27 cellular contexts compared by ENCODE assay signal in the genomic region with DNA sequence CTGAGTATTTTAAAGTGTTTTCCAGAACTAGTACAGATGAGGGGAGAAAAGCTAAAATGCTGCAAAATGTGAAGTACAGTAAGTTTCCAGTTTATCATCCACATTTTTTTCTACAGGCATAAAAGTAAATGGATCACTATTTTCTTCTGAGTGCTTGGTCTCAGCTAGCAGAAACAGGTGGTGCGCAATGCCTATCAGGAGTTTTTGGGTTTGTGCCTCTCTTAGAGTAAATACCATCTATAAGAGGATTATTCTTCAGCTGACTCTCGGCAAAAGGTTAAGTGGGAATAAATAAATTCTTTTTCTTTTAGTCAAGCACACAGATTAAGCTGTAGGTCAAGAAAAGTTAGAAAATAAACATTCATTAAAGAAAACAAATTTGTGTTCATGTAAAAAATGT.
"Had no signal": no experiment of that assay in that cellular context is flagged by ENCODE, and none has a peak within 500 bp of the region (broad histone marks: within the 10 kb centered on the region; RNA-seq: fewer than 3 reads in every experiment).

No MANE protein-coding gene starts in this region.

- H3K9me3 ChIP-seq: adrenal gland, body of pancreas, colonic mucosa had no signal

- H3K27ac ChIP-seq: adrenal gland, body of pancreas, colonic mucosa had no signal

- H3K36me3 ChIP-seq: adrenal gland, colonic mucosa had no signal

- H3K27me3 ChIP-seq: adrenal gland, body of pancreas, colonic mucosa had no signal

- DNase-seq: activated CD4-positive, alpha-beta memory T cell treated with anti-CD3 and anti-CD28 coated beads for 36 hours; activated CD4-positive, alpha-beta T cell treated with anti-CD3 and anti-CD28 coated beads for 36 hours; activated CD4-positive, alpha-beta T cell treated with anti-CD3 and anti-CD28 coated beads, Interleukin-2, amount 10 ng/mL, durations not matched to agents 24 days and 14 days; activated CD4-positive, CD25-positive, alpha-beta regulatory T cell; activated CD4-positive, CD25-positive, alpha-beta regulatory T cell treated with anti-CD3 and anti-CD28 coated beads, Interleukin-2, amount 50 U/mL, for 72 hours; activated CD8-positive, alpha-beta memory T cell treated with anti-CD3 and anti-CD28 coated beads, Interleukin-2, amount 10 ng/mL, durations not matched to agents 7 days and 5 days; activated CD8-positive, alpha-beta memory T cell treated with anti-CD3 and anti-CD28 coated beads, Interleukin-2, amount 50 U/mL, for 4 hours; activated CD8-positive, alpha-beta T cell treated with anti-CD3 and anti-CD28 coated beads, Interleukin-2, amount 10 ng/mL, durations not matched to agents 7 days and 5 days; activated effector memory CD4-positive, alpha-beta T cell treated with anti-CD3 and anti-CD28 coated beads, Interleukin-2, amount 50 U/mL, for 16 hours; activated naive CD4-positive, alpha-beta T cell treated with anti-CD3 and anti-CD28 coated beads for 36 hours; activated naive CD8-positive, alpha-beta T cell treated with anti-CD3 and anti-CD28 coated beads for 36 hours; activated naive CD8-positive, alpha-beta T cell treated with anti-CD3 and anti-CD28 coated beads, Interleukin-2, amount 50 U/mL, for 24 hours; activated T-cell treated with anti-CD3 and anti-CD28 coated beads, Interleukin-2, amount 50 U/mL, for 1 hour; activated T-cell treated with anti-CD3 and anti-CD28 coated beads, Interleukin-2, amount 50 U/mL, for 48 hours; adrenal gland; amygdala; aorta; body of pancreas; central memory CD4-positive, alpha-beta T cell; cerebellar nuclear complex; colonic mucosa; effector CD8-positive, alpha-beta T cell; foreskin fibroblast; head of caudate nucleus; T-helper 17 cell; T1000 had no signal

- ATAC-seq: activated CD4-positive, alpha-beta T cell treated with anti-CD3 and anti-CD28 coated beads for 36 hours; activated CD8-positive, alpha-beta memory T cell treated with anti-CD3 and anti-CD28 coated beads, Interleukin-2, amount 10 ng/mL, durations not matched to agents 7 days and 5 days; activated CD8-positive, alpha-beta T cell treated with anti-CD3 and anti-CD28 coated beads, Interleukin-2, amount 10 ng/mL, durations not matched to agents 7 days and 5 days; activated naive CD8-positive, alpha-beta T cell treated with anti-CD3 and anti-CD28 coated beads, Interleukin-2, amount 50 U/mL, for 24 hours; body of pancreas; esophagus mucosa; T-helper 17 cell had no signal

- H3K4me1 ChIP-seq: adrenal gland, body of pancreas, colonic mucosa had no signal

- H3K4me3 ChIP-seq: adrenal gland, body of pancreas, colonic mucosa had no signal
